ENCODE assay signal across 8 cellular contexts in genomic region chr11:112024778-112025678, GRCh38. TPM values are rescaled to one million over a fixed set of nuclear protein-coding genes. Genes with fewer than 3 reads are reported as not detected.
A peak's percentile ranks its signal among the peaks of the same experiment; 100 is the strongest.
DNase-seq lines count a peak whose midpoint lies in the region; FAIRE-seq and TF ChIP-seq lines count a peak whose summit lies in the region.

Gene DLAT, plus strand, starts transcription at chr11:112025408. Its CDS starts 65 bp downstream, at chr11:112025473.

- H4K20me1 ChIP-seq in MM.1S (ENCODE audit: insufficient read depth, low read length): no peaks in the 10 kb centered on the region

- peaks cover 4% of the 10 kb centered on the region for H3K79me1 ChIP-seq in neuronal stem cell (ENCODE audit: low read depth, low read length)

- H3K9me2 ChIP-seq in MM.1S (replicated peaks; ENCODE audit: insufficient read depth, low read length): no peaks in the 10 kb centered on the region

- H3K27me3 ChIP-seq in HAP-1 (ENCODE audit: low read depth) (no peaks in the 10 kb centered on the region), MM.1S (replicated peaks; ENCODE audit: insufficient read depth, low read length) (no peaks in the 10 kb centered on the region), neuronal stem cell (ENCODE audit: control insufficient read depth in 3 of 3, insufficient read depth in 3 of 3, low read depth in 1 of 3, low read length in 3 of 3) (no peaks in the 10 kb centered on the region)

- H2BK120ac ChIP-seq in neuronal stem cell (ENCODE audit: low read depth, low read length): no peak within 1 kb of the TSS

- peak within 1 kb of the TSS; percentile 93 for H3K18ac ChIP-seq in neuronal stem cell (ENCODE audit: low read length)

- peak within 1 kb of the TSS; percentile 74 for H3K4me2 ChIP-seq in MM.1S (ENCODE audit: low read depth, low read length)
- peak within 1 kb of the TSS; percentile 79 for H3K4me2 ChIP-seq in neuronal stem cell (ENCODE audit: insufficient read depth, low read length, poor library complexity, severe bottlenecking)

- DNase-seq in HAP-1 (ENCODE audit: low spot score in 2 of 2): peak; percentile 90 to 98
- DNase-seq in MM.1S: peak; percentile 94
- peak; percentile 80 for DNase-seq in SIG-M5 treated with dmso at 0.1 percent for 504 hours (lab: John Stamatoyannopoulos, UW; ENCODE audit: unreplicated experiment)
- DNase-seq in activated gamma-delta T cell treated with Interleukin-2 at 50 U/mL for 16 hours: peak; percentile 76
- DNase-seq in frontal cortex (ENCODE audit: low spot score in 2 of 2): peak; percentile 70 to 76
- DNase-seq in neuronal stem cell (ENCODE audit: low spot score): peak; percentile 95
- DNase-seq in substantia nigra (lab: John Stamatoyannopoulos, UW): peak; percentile 5 to 97 (median 73)

- peaks cover 25% of the 10 kb centered on the region for H3K36me3 ChIP-seq in HAP-1 (replicated peaks)
- H3K36me3 ChIP-seq in MM.1S (replicated peaks; ENCODE audit: insufficient read depth, low read length): 0 out of 2 replicates have a peak, but pooled peaks cover 9% of the 10 kb centered on the region
- peaks cover 14 to 55% of the 10 kb centered on the region in 2 donors for H3K36me3 ChIP-seq in neuronal stem cell (replicated peaks in 1 of 2; ENCODE audit: control insufficient read depth in 2 of 2, insufficient read depth in 2 of 2, low read length in 2 of 2)

- H3K9me3 ChIP-seq in HAP-1: no peaks in the 10 kb centered on the region
- H3K9me3 ChIP-seq in MM.1S (replicated peaks; ENCODE audit: insufficient read depth, low read length): no peaks in the 10 kb centered on the region
- no peaks in the 10 kb centered on the region for H3K9me3 ChIP-seq in neuronal stem cell (replicated peaks in 1 of 2; ENCODE audit: control insufficient read depth in 2 of 2, insufficient read depth in 1 of 2, low read depth in 1 of 2, low read length in 2 of 2)

- peak within 1 kb of the TSS; percentile 77 for H4K8ac ChIP-seq in neuronal stem cell (ENCODE audit: low read depth, low read length)

- no peak within 1 kb of the TSS for H2BK12ac ChIP-seq in neuronal stem cell (ENCODE audit: low read length)

- H3K4me3 ChIP-seq in HAP-1 (peak within 1 kb of the TSS; percentile 81), MM.1S (ENCODE audit: low read length) (peak within 1 kb of the TSS; percentile 86), neuronal stem cell (ENCODE audit: low read length in 2 of 2) (peak within 1 kb of the TSS; percentile 93 to 97)

- peaks cover 16% of the 10 kb centered on the region for H3K79me2 ChIP-seq in MM.1S (ENCODE audit: low read length)

- peak within 1 kb of the TSS; percentile 1 for H2AK5ac ChIP-seq in neuronal stem cell (ENCODE audit: low read depth, low read length)

- no CpG with 5 or more reads among the region's 71 CpGs for WGBS in neuronal stem cell (ENCODE audit: extremely low coverage in 2 of 2, insufficient read length in 2 of 2, insufficient replicate concordance in 1 of 2), 2 donors

- peak within 1 kb of the TSS; percentile 56 for H4K91ac ChIP-seq in neuronal stem cell (ENCODE audit: low read depth, low read length, poor library complexity)

- no peak for TF ChIP-seq CTCF in MM.1S (IDR thresholded peaks at IDR 0.05; ENCODE audit: low read length)

- H2BK5ac ChIP-seq in neuronal stem cell (ENCODE audit: low read length): peak within 1 kb of the TSS; percentile 71

- peak within 1 kb of the TSS; percentile 94 for H2AFZ ChIP-seq in MM.1S (ENCODE audit: low read length)
- peak within 1 kb of the TSS; percentile 97 for H2AFZ ChIP-seq in neuronal stem cell (ENCODE audit: low read length)

- H3K27ac ChIP-seq in MM.1S (ENCODE audit: low read length): peak within 1 kb of the TSS; percentile 81
- H3K27ac ChIP-seq in neuronal stem cell (replicated peaks; ENCODE audit: low read length): peak within 1 kb of the TSS; percentile 91
- peak within 1 kb of the TSS; percentile 90 for H3K27ac ChIP-seq in substantia nigra (ENCODE audit: low read depth, low read length, poor library complexity, severe bottlenecking)

- H3K4me1 ChIP-seq in HAP-1 (peaks cover 7% of the 10 kb centered on the region; the same call in 1 of the 2 replicates), MM.1S (ENCODE audit: low read length) (peaks cover 3% of the 10 kb centered on the region; the same call in 1 of the 2 replicates), neuronal stem cell (ENCODE audit: control insufficient read depth in 2 of 2, insufficient read depth in 1 of 2, low read depth in 1 of 2, low read length in 2 of 2) (peaks cover 2 to 8% of the 10 kb centered on the region in 2 donors)

- no peak within 1 kb of the TSS for H3K4ac ChIP-seq in neuronal stem cell (ENCODE audit: low read length)

- in situ Hi-C loops in HAP-1 (cut with MboI; ENCODE audit: low sequenced_read_pairs): no loop called here

- H3F3A ChIP-seq in MM.1S (ENCODE audit: insufficient read depth, low read length): peaks cover 10% of the 10 kb centered on the region

- H3K23ac ChIP-seq in neuronal stem cell (ENCODE audit: low read depth, low read length, poor library complexity): peak within 1 kb of the TSS; percentile 66

- H3K14ac ChIP-seq in neuronal stem cell (ENCODE audit: low read length): peak within 1 kb of the TSS; percentile 86

- no peak within 1 kb of the TSS for H2BK15ac ChIP-seq in neuronal stem cell (ENCODE audit: low read length)

- FAIRE-seq in G401.6 (lab: Jason Lieb, UNC) (peak; percentile 23), frontal cortex (lab: Jason Lieb, UNC) (no peak)

- H3K9ac ChIP-seq in MM.1S (ENCODE audit: low read length): peak within 1 kb of the TSS; percentile 93
- H3K9ac ChIP-seq in neuronal stem cell (ENCODE audit: low read depth, low read length, poor library complexity): peak within 1 kb of the TSS; percentile 89

RNA-seq across cellular contexts. Expression of gene DLAT, which starts in this region (rescaled TPM):
- total RNA-seq in frontal cortex: 53.0 TPM
- polyA plus RNA-seq in neuronal stem cell (2013, experiment 1 of 2): 24.2 TPM
- polyA plus RNA-seq in neuronal stem cell (2013, experiment 2 of 2): 25.2 TPM

Comparison
In these comparisons a context has a peak if more than half of its experiments do, and no peak if none do; other contexts are left out.
1. Peak in every context shown above with its lines: DNase-seq, H3K4me3 ChIP-seq and H3K27ac ChIP-seq.